In genomic region chr6:38640216-38640909, GRCh38 we compare ENCODE assay signal across 8 cellular contexts. TPM values are rescaled to one million over a fixed set of nuclear protein-coding genes. Genes with fewer than 3 reads are reported as not detected.
DNase-seq lines count a peak whose midpoint lies in the region; ATAC-seq and TF ChIP-seq lines count a peak whose summit lies in the region.

No MANE protein-coding gene starts in this region.

- H3K27me3 ChIP-seq in ACC112 (ENCODE audit: insufficient read depth, low read length) (no peaks in the 10 kb centered on the region), SJSA1 (replicated peaks) (no peaks in the 10 kb centered on the region; the same call in 1 of the 2 replicates), neutrophil (no peaks in the 10 kb centered on the region)

- H2AFZ ChIP-seq in ACC112 (ENCODE audit: low read length, unreplicated experiment), result peak overlapping the region; percentile 99

- H3K4me1 ChIP-seq in ACC112 (ENCODE audit: control insufficient read depth, insufficient read depth, low read length, unreplicated experiment) (peaks cover 9% of the 10 kb centered on the region), SJSA1 (replicated peaks) (peaks cover 14% of the 10 kb centered on the region), neutrophil (ENCODE audit: control insufficient read depth in 1 of 2, insufficient read depth in 1 of 2, low read depth in 1 of 2, low read length in 1 of 2) (peaks cover 20 to 35% of the 10 kb centered on the region in 2 experiments)

- H3K79me2 ChIP-seq in ACC112 (ENCODE audit: control insufficient read depth, insufficient read depth, low read length, unreplicated experiment), result peaks cover 17% of the 10 kb centered on the region

- H3K36me3 ChIP-seq in ACC112 (ENCODE audit: insufficient read depth, low read length) (no peaks in the 10 kb centered on the region), SJSA1 (peaks cover 8% of the 10 kb centered on the region), neutrophil (no peaks in the 10 kb centered on the region)

- ATAC-seq in GM19372 (IDR thresholded peaks at IDR 0.05; ENCODE audit: low read depth, unreplicated experiment), result peak; percentile 13

- DNase-seq in SJSA1 (ENCODE audit: low read depth in 1 of 2, low spot score in 2 of 2), result no peak
- no peak for DNase-seq in epithelial cell of esophagus (ENCODE audit: low read depth)
- no peak for DNase-seq in COLO668 (lab: John Stamatoyannopoulos, UW; ENCODE audit: unreplicated experiment)
- DNase-seq in NCI-H82 (lab: John Stamatoyannopoulos, UW), result no peak
- DNase-seq in medulla oblongata (ENCODE audit: extremely low spot score), result no peak

- H3K4me3 ChIP-seq in ACC112 (ENCODE audit: low read depth, low read length) (peak overlapping the region; percentile 94), SJSA1 (peak overlapping the region; percentile 92), epithelial cell of esophagus (ENCODE audit: low read length) (peak overlapping the region; percentile 75), neutrophil (ENCODE audit: low read depth in 1 of 2, low read length in 1 of 2) (peak overlapping the region; percentile 94 to 98)

- TF ChIP-seq CTCF in epithelial cell of esophagus (IDR thresholded peaks at IDR 0.05; ENCODE audit: insufficient read depth, low read depth, low read length, missing control alignments) (no peak), neutrophil (IDR thresholded peaks at IDR 0.05) (no peak)

- no peaks in the 10 kb centered on the region for H3K9me3 ChIP-seq in SJSA1 (replicated peaks)
- no peaks in the 10 kb centered on the region for H3K9me3 ChIP-seq in neutrophil

- H3K27ac ChIP-seq in ACC112 (ENCODE audit: low read depth, low read length) (peak overlapping the region; percentile 80), SJSA1 (peak overlapping the region; percentile 81), neutrophil (peak overlapping the region; percentile 89)

RNA-seq across cellular contexts. Expression of gene BTBD9, which starts 0.6 kb away (rescaled TPM):
- total RNA-seq in SJSA1 (2014; rRNA removed; shearing (Covaris generic)), result 6.3 and 8.5 TPM in 2 replicates
